8 cellular contexts compared by ENCODE assay signal in genomic region chr11:68677432-68677831, GRCh38. TPM values are rescaled to one million over a fixed set of nuclear protein-coding genes. Genes with fewer than 3 reads are reported as not detected.
A peak's percentile ranks its signal among the peaks of the same experiment; 100 is the strongest.
DNase-seq lines count a peak whose midpoint lies in the region; ATAC-seq and TF ChIP-seq lines count a peak whose summit lies in the region.

No MANE protein-coding gene starts in this region.

- H3K4me1 ChIP-seq in PC-9 (replicated peaks; ENCODE audit: insufficient read depth) (peaks cover 20% of the 10 kb centered on the region), osteoblast (ENCODE audit: insufficient read depth, low read length) (no peaks in the 10 kb centered on the region)

- POLR2A ChIA-PET in PC-9 (lab: Charles Lee; ENCODE audit: unreplicated experiment): interaction anchor here (0.5 to 0.7 kb wide), 2 partner anchors 40 to 89 kb away, joined by 3 read pairs; no protein-coding TSS in a partner anchor

- H3K27me3 ChIP-seq in PC-9 (ENCODE audit: insufficient read depth, low read depth) (no peaks in the 10 kb centered on the region), osteoblast (ENCODE audit: insufficient read depth, low read length) (peaks cover 28% of the 10 kb centered on the region)

- H3K4me1 Mint-ChIP-seq in activated naive CD8-positive, alpha-beta T cell treated with anti-CD3 and anti-CD28 coated beads for 36 hours: no peaks in the 10 kb centered on the region
- no peaks in the 10 kb centered on the region for H3K4me1 Mint-ChIP-seq in T-helper 2 cell treated with Interferon-gamma antibody and Interleukin-4, amounts not matched to agents 5 μg/mL and 100 μg/mL, for 36 hours (ENCODE audit: low read depth)

- BruUV-seq in PC-9 (replicated peaks; lab: Mats Ljungman, UMichigan): no TSS peak

- H2AFZ ChIP-seq in PC-9 (no peak overlapping the region), osteoblast (ENCODE audit: low read length) (no peak overlapping the region)

- peaks cover 20% of the 10 kb centered on the region for H3F3A ChIP-seq in PC-9 (ENCODE audit: insufficient read depth, low read depth)

- no peak overlapping the region for H3K27ac ChIP-seq in PC-9
- H3K27ac ChIP-seq in osteoblast (ENCODE audit: low read depth, low read length): no peak overlapping the region

- intact Hi-C loops in PC-9 (cut with micrococcal nuclease; ENCODE audit: unreplicated experiment): no loop called here

- H3K9me2 ChIP-seq in PC-9 (ENCODE audit: insufficient read depth): no peaks in the 10 kb centered on the region

- H3K79me2 ChIP-seq in PC-9 (ENCODE audit: low read depth) (no peaks in the 10 kb centered on the region), osteoblast (ENCODE audit: insufficient read depth, low read length) (no peaks in the 10 kb centered on the region)

- no peaks in the 10 kb centered on the region for H3K9me3 ChIP-seq in PC-9 (ENCODE audit: insufficient read depth, low read depth)
- peaks cover 6% of the 10 kb centered on the region for H3K9me3 ChIP-seq in osteoblast (ENCODE audit: low read depth, low read length)

- ATAC-seq in HG02884 (IDR thresholded peaks at IDR 0.05; ENCODE audit: unreplicated experiment): no peak

- no peak overlapping the region for H3K4me3 Mint-ChIP-seq in activated naive CD8-positive, alpha-beta T cell treated with anti-CD3 and anti-CD28 coated beads for 36 hours
- H3K4me3 Mint-ChIP-seq in T-helper 2 cell treated with Interferon-gamma antibody and Interleukin-4, amounts not matched to agents 5 μg/mL and 100 μg/mL, for 36 hours: no peak overlapping the region

- H3K27ac Mint-ChIP-seq in activated naive CD8-positive, alpha-beta T cell treated with anti-CD3 and anti-CD28 coated beads for 36 hours: no peak overlapping the region
- no peak overlapping the region for H3K27ac Mint-ChIP-seq in T-helper 2 cell treated with Interferon-gamma antibody and Interleukin-4, amounts not matched to agents 5 μg/mL and 100 μg/mL, for 36 hours

- H3K36me3 Mint-ChIP-seq in activated naive CD8-positive, alpha-beta T cell treated with anti-CD3 and anti-CD28 coated beads for 36 hours: no peaks in the 10 kb centered on the region
- H3K36me3 Mint-ChIP-seq in T-helper 2 cell treated with Interferon-gamma antibody and Interleukin-4, amounts not matched to agents 5 μg/mL and 100 μg/mL, for 36 hours (ENCODE audit: low read depth): no peaks in the 10 kb centered on the region

- H3K4me3 ChIP-seq in PC-9 (no peak overlapping the region), osteoblast (ENCODE audit: insufficient read depth, low read length) (no peak overlapping the region)

- H4K20me1 ChIP-seq in PC-9 (ENCODE audit: insufficient read depth): no peaks in the 10 kb centered on the region
- no peaks in the 10 kb centered on the region for H4K20me1 ChIP-seq in osteoblast (ENCODE audit: insufficient read depth, low read length)

- H3K27me3 Mint-ChIP-seq in activated naive CD8-positive, alpha-beta T cell treated with anti-CD3 and anti-CD28 coated beads for 36 hours: peaks cover 4% of the 10 kb centered on the region
- peaks cover 10% of the 10 kb centered on the region for H3K27me3 Mint-ChIP-seq in T-helper 2 cell treated with Interferon-gamma antibody and Interleukin-4, amounts not matched to agents 5 μg/mL and 100 μg/mL, for 36 hours (ENCODE audit: low read depth)

- peak overlapping the region; percentile 34; the same call in 1 of the 2 replicates for H3K4me2 ChIP-seq in PC-9
- no peak overlapping the region for H3K4me2 ChIP-seq in osteoblast (ENCODE audit: insufficient read depth, low read length)

- no peak for TF ChIP-seq CTCF in PC-9 (conservative IDR thresholded peaks at IDR 0.05)
- TF ChIP-seq CTCF in osteoblast (IDR thresholded peaks at IDR 0.05; ENCODE audit: extremely low read depth, low read depth, low read length): no peak

- H3K9me3 Mint-ChIP-seq in activated naive CD8-positive, alpha-beta T cell treated with anti-CD3 and anti-CD28 coated beads for 36 hours: no peaks in the 10 kb centered on the region
- no peaks in the 10 kb centered on the region for H3K9me3 Mint-ChIP-seq in T-helper 2 cell treated with Interferon-gamma antibody and Interleukin-4, amounts not matched to agents 5 μg/mL and 100 μg/mL, for 36 hours

- DNase-seq in EL (peak; percentile 91), PC-9 (peak; percentile 85 to 90), epidermal melanocyte (ENCODE audit: insufficient read length, low spot score) (peak; percentile 57), osteoblast (ENCODE audit: insufficient read length, low spot score, missing footprints) (peak; percentile 94), HUDEP-2 (lab: John Stamatoyannopoulos, UW; ENCODE audit: unreplicated experiment in 76 of 76) (no peak)
- no peak for DNase-seq in activated naive CD8-positive, alpha-beta T cell treated with anti-CD3 and anti-CD28 coated beads for 36 hours
- no peak for DNase-seq in T-helper 2 cell treated with Interferon-gamma antibody and Interleukin-4, amounts not matched to agents 5 μg/mL and 100 μg/mL, for 36 hours (ENCODE audit: low spot score)

- CTCF ChIA-PET in PC-9 (lab: Charles Lee): interaction anchor here (0.6 kb wide), 1 partner anchor 280 kb away, joined by 17 read pairs; no protein-coding TSS in a partner anchor

- no peaks in the 10 kb centered on the region for H3K36me3 ChIP-seq in PC-9 (ENCODE audit: low read depth)
- no peaks in the 10 kb centered on the region for H3K36me3 ChIP-seq in osteoblast (ENCODE audit: insufficient read depth, low read length)

RNA-seq across cellular contexts. Expression of gene GAL, which starts 6.9 kb away (rescaled TPM):
- total RNA-seq in PC-9 (2021) (3.9 and 12.8 TPM in 2 replicates), osteoblast (not detected in 2 replicates)
- total RNA-seq in activated naive CD8-positive, alpha-beta T cell treated with anti-CD3 and anti-CD28 coated beads for 36 hours: 1 to 10 TPM; 7.2 to 8.4 TPM

Comparison
In these comparisons a context has a peak if more than half of its experiments do, and no peak if none do; other contexts are left out.
1. DNase-seq: peak in EL (single experiment), PC-9 (2 of 2), epidermal melanocyte (single experiment) and osteoblast (single experiment); none in activated naive CD8-positive, alpha-beta T cell treated with anti-CD3 and anti-CD28 coated beads for 36 hours (single experiment), HUDEP-2 (0 of 76) and T-helper 2 cell treated with Interferon-gamma antibody and Interleukin-4, amounts not matched to agents 5 μg/mL and 100 μg/mL, for 36 hours (single experiment).